In the genomic region with DNA sequence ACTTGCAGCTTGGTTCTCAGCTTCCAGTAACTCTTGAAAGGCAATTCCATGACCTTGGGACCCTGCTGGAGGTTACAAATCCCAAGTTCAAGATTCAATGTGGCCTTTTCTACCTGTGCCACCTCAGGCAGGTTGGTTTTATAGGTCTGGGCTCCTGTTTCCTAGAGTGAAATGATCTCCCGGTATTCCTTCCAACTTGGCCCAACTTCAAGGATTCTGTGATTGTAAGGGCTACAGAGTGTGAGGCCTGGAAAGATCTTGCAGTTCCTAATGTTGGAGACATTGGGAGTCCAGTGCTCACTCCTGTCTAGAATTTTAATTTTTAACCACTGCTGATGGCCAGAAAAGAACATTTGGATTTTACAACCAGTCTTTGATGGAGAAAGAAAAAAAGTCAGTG, we compare ENCODE assay signal across 1 cellular context.
TF ChIP-seq lines count a peak whose summit lies in the region.

No MANE protein-coding gene starts in this region.

TF ChIP-seq in K562, 482 proteins besides CTCF, POLR2A, EP300 and RAD21:
- TF ChIP-seq HMG20B (CRISPR knock-in tag; IDR thresholded peaks at IDR 0.05) (no peak), FOSL1 (tag; conservative IDR thresholded peaks at IDR 0.05) (0 out of 2 replicates have a peak, but pooled peaks have one; percentile 5)
